Comparison of ENCODE assay signal across 12 cellular contexts in the genomic region with DNA sequence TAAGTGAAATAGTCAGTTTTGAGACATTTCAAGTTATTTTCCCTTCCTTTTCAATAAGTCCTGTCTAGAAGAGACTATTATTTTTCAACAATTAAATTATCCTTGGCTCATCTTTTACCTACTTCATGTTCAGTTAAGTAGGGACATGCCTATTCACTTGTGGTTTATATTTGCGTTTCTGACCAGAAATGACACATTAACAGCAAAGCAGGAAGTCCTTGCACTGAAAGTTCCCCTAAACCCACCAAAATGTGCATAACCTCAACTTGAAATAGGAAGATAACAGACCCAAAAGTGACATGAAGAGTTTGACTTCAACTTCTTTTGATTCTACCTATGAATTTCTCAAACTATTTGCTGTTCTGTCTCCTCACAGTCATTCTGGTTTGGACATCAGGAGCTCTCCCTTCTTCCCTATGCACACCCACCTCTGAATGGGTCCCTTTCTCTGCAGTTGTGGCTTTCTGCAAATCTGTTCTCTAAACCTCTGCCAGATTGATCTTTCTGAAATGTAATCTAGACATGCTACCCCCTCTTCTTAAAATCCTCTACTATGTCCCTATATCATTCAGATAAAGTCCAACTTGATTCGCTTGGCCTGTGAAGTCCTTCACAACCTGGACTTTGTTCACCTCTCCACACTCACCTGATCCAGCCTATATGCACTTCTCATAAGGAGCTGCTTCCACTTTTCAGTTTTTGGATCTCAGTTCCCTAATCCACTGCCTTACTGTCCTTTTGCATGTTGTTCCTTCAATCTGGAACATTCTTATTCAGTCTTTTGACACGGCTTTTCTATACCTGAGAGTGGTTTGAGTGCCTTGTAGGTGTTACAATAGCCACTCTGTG.
DNase-seq lines count a peak whose midpoint lies in the region; ATAC-seq and TF ChIP-seq lines count a peak whose summit lies in the region.
"Had no signal": no experiment of that assay in that cellular context is flagged by ENCODE, and none has a peak within 500 bp of the region (broad histone marks: within the 10 kb centered on the region; RNA-seq: fewer than 3 reads in every experiment).

No MANE protein-coding gene starts in this region.

- intact Hi-C loops in sigmoid colon (cut with DNase I), result no loop called here

- no peaks in the 10 kb centered on the region for H3K27me3 ChIP-seq in foreskin keratinocyte
- H3K27me3 ChIP-seq in sigmoid colon, result no peaks in the 10 kb centered on the region

- TF ChIP-seq EP300 in sigmoid colon (IDR thresholded peaks at IDR 0.05), result no peak

- H3K27ac ChIP-seq in foreskin keratinocyte, result no peak overlapping the region
- H3K27ac ChIP-seq in sigmoid colon, result no peak overlapping the region

- POLR2A ChIA-PET in activated CD4-positive, alpha-beta memory T cell treated with anti-CD3 and anti-CD28 coated beads, Interleukin-2, amount 10 ng/mL, durations not matched to agents 7 days and 5 days (lab: Charles Lee), result no interaction called here

- H3K4me1 ChIP-seq in foreskin keratinocyte (no peaks in the 10 kb centered on the region), sigmoid colon (no peaks in the 10 kb centered on the region)

- CTCF ChIA-PET in activated CD4-positive, alpha-beta memory T cell treated with anti-CD3 and anti-CD28 coated beads, Interleukin-2, amount 10 ng/mL, durations not matched to agents 7 days and 5 days (lab: Charles Lee), result no interaction called here

- TF ChIP-seq CTCF in foreskin keratinocyte (conservative IDR thresholded peaks at IDR 0.05), result no peak
- no peak for TF ChIP-seq CTCF in sigmoid colon (IDR thresholded peaks at IDR 0.05)

- WGBS in sigmoid colon, 2 donors, result 67 to 68% methylated on average over 3 of the region's 3 CpGs

- no peaks in the 10 kb centered on the region for H3K27me3 Mint-ChIP-seq in activated CD4-positive, alpha-beta memory T cell treated with anti-CD3 and anti-CD28 coated beads, Interleukin-2, amount 10 ng/mL, durations not matched to agents 7 days and 5 days

- DNase-seq in foreskin keratinocyte (peak; percentile 10 to 19), NK-92 (lab: John Stamatoyannopoulos, UW; ENCODE audit: unreplicated experiment) (no peak), sigmoid colon (no peak), NOMO-1 treated with DMSO at 0.1 percent for 48 hours (lab: John Stamatoyannopoulos, UW; ENCODE audit: unreplicated experiment) (no peak)
- no peak for DNase-seq in activated CD4-positive, alpha-beta memory T cell treated with anti-CD3 and anti-CD28 coated beads, Interleukin-2, amount 10 ng/mL, durations not matched to agents 7 days and 5 days
- DNase-seq: activated CD4-positive, CD25-positive, alpha-beta regulatory T cell treated with anti-CD3 and anti-CD28 coated beads, Interleukin-2, amount 50 U/mL, for 72 hours; activated naive CD4-positive, alpha-beta T cell treated with anti-CD3 and anti-CD28 coated beads, Interleukin-2, amount 50 U/mL, for 16 hours; Right ventricle myocardium superior; trophoblast cell had no signal

- H3K4me1 Mint-ChIP-seq in activated CD4-positive, alpha-beta memory T cell treated with anti-CD3 and anti-CD28 coated beads, Interleukin-2, amount 10 ng/mL, durations not matched to agents 7 days and 5 days, result no peaks in the 10 kb centered on the region

- no peaks in the 10 kb centered on the region for H3K9me3 Mint-ChIP-seq in activated CD4-positive, alpha-beta memory T cell treated with anti-CD3 and anti-CD28 coated beads, Interleukin-2, amount 10 ng/mL, durations not matched to agents 7 days and 5 days

- no peaks in the 10 kb centered on the region for H3K36me3 ChIP-seq in sigmoid colon

- no peak overlapping the region for H3K4me3 Mint-ChIP-seq in activated CD4-positive, alpha-beta memory T cell treated with anti-CD3 and anti-CD28 coated beads, Interleukin-2, amount 10 ng/mL, durations not matched to agents 7 days and 5 days

- no peaks in the 10 kb centered on the region for H3K9me3 ChIP-seq in sigmoid colon

- no peaks in the 10 kb centered on the region for H3K36me3 Mint-ChIP-seq in activated CD4-positive, alpha-beta memory T cell treated with anti-CD3 and anti-CD28 coated beads, Interleukin-2, amount 10 ng/mL, durations not matched to agents 7 days and 5 days (ENCODE audit: low read depth)

- ATAC-seq in GM18870 (IDR thresholded peaks at IDR 0.05; ENCODE audit: unreplicated experiment) (peak; percentile 95), GM21717 (IDR thresholded peaks at IDR 0.05; ENCODE audit: unreplicated experiment) (peak; percentile 88), HG03135 (IDR thresholded peaks at IDR 0.05; ENCODE audit: unreplicated experiment) (peak; percentile 95), foreskin keratinocyte (no peak)

- no peak for TF ChIP-seq POLR2A in sigmoid colon (IDR thresholded peaks at IDR 0.05)

- H3K27ac Mint-ChIP-seq in activated CD4-positive, alpha-beta memory T cell treated with anti-CD3 and anti-CD28 coated beads, Interleukin-2, amount 10 ng/mL, durations not matched to agents 7 days and 5 days, result no peak overlapping the region

- no peak overlapping the region for H3K4me3 ChIP-seq in sigmoid colon

Comparison
In these comparisons a context has a peak if more than half of its experiments do, and no peak if none do; other contexts are left out.
1. DNase-seq: peak in foreskin keratinocyte (2 of 2); none in NK-92 (single experiment), sigmoid colon (single experiment), activated CD4-positive, alpha-beta memory T cell treated with anti-CD3 and anti-CD28 coated beads, Interleukin-2, amount 10 ng/mL, durations not matched to agents 7 days and 5 days (single experiment) and NOMO-1 treated with DMSO at 0.1 percent for 48 hours (single experiment).